18 cellular contexts compared by ENCODE assay signal in the genomic region with DNA sequence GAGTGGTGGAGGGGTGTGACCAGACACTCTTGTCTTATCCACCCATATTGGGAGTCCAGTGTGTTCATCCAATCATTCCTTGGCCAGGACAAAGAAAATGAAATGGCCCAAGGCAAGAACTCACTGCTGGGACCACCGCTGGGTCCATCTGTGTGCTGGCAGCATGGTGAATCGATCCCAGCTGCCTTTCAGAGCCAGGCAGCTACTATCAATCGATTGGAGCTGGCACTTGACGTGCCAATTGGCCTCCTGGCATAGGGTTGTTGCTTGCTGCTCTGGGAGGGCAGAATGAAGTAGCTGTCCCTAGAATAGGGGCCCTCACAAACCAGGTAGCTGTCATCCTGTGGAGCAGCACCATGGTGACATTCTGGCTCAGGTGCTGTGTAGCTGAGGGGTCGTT. TPM values are rescaled to one million over a fixed set of nuclear protein-coding genes. Genes with fewer than 3 reads are reported as not detected.
A peak's percentile ranks its signal among the peaks of the same experiment; 100 is the strongest.
DNase-seq lines count a peak whose midpoint lies in the region; ATAC-seq, FAIRE-seq and TF ChIP-seq lines count a peak whose summit lies in the region.
"Had no signal": no experiment of that assay in that cellular context is flagged by ENCODE, and none has a peak within 500 bp of the region (broad histone marks: within the 10 kb centered on the region; RNA-seq: fewer than 3 reads in every experiment).

No MANE protein-coding gene starts in this region.

- H3K79me2 ChIP-seq in HCT116 (ENCODE audit: insufficient read depth, low read length) = peaks cover 19% of the 10 kb centered on the region
- H3K79me2 ChIP-seq in K562 (ENCODE audit: control insufficient read depth, insufficient read depth, low read length) = peaks cover 47% of the 10 kb centered on the region
- no peaks in the 10 kb centered on the region for H3K79me2 ChIP-seq in H9 (ENCODE audit: insufficient read depth, low read length)

- no peak overlapping the region for H3K4ac ChIP-seq in H9 (ENCODE audit: low read depth, low read length)

- no peak overlapping the region for H2BK20ac ChIP-seq in H9 (ENCODE audit: low read depth, low read length, poor library complexity, severe bottlenecking)

- peak overlapping the region; percentile 98; the same call in 1 of the 2 replicates for H3K4me2 ChIP-seq in HCT116 (ENCODE audit: low read length)
- H3K4me2 ChIP-seq in K562 (ENCODE audit: insufficient read depth, low read length) = no peak overlapping the region
- H3K4me2 ChIP-seq in H9 (ENCODE audit: insufficient read depth, insufficient read length, low read length) = no peak overlapping the region

- H3K4me1 Mint-ChIP-seq in CD8-positive, alpha-beta T cell (ENCODE audit: low read depth) = peaks cover 35% of the 10 kb centered on the region
- H3K4me1 Mint-ChIP-seq in natural killer cell treated with Interleukin-12 subunit alpha and Interleukin-12 subunit beta and Interleukin-15 and Interleukin-18, amount 100 ng/mL, for 72 hours (ENCODE audit: low read depth in 2 of 2) = peaks cover 16 to 27% of the 10 kb centered on the region in 2 donors
- H3K4me1 Mint-ChIP-seq in H9 = peaks cover 11 to 17% of the 10 kb centered on the region in 2 experiments

- H3K9me1 ChIP-seq in K562 (ENCODE audit: control insufficient read depth, insufficient read depth, low read length) = peaks cover 20% of the 10 kb centered on the region

- POLR2A ChIA-PET in CD8-positive, alpha-beta T cell (lab: Charles Lee) = interaction anchor here (1.2 kb wide), 1 partner anchor 76 kb away, joined by 3 read pairs; the partner anchor contains the start of genes COMT and TXNRD2
- POLR2A ChIA-PET in HCT116 (lab: Charles Lee) (no interaction called here), K562 (lab: Yijun Ruan, JAX) (interaction anchor here (0.6 to 7.9 kb wide), 9 partner anchors 7 to 98 kb away, joined by 3 to 120 read pairs (median 5); partner anchors contain the start of genes DGCR8, RANBP1 and TRMT2A)

- 24% methylated on average over 5 of the region's 5 CpGs for WGBS in K562 (ENCODE audit: insufficient coverage, low coverage, missing lambda C conversion rate)
- WGBS in H9 (ENCODE audit: extremely low coverage, insufficient read length, low lambda C conversion rate) = no CpG with 5 or more reads among the region's 5 CpGs

- H2BK12ac ChIP-seq in H9 (ENCODE audit: insufficient read length, low read depth, low read length) = no peak overlapping the region

- TF ChIP-seq POLR2A in HCT116 (IDR thresholded peaks at IDR 0.05; ENCODE audit: borderline replicate concordance, extremely low read depth, insufficient read depth, insufficient read length) = no peak
- no peak for TF ChIP-seq POLR2A in K562 (conservative IDR thresholded peaks at IDR 0.05)

- H2AFZ ChIP-seq in HCT116 (ENCODE audit: low read depth, low read length, poor library complexity, severe bottlenecking) (no peak overlapping the region), K562 (ENCODE audit: low read depth, low read length) (no peak overlapping the region), H9 (ENCODE audit: low read length) (no peak overlapping the region)

- no peak overlapping the region for H3K27ac ChIP-seq in CD8-positive, alpha-beta T cell (ENCODE audit: low read depth, low read length)
- no peak overlapping the region for H3K27ac ChIP-seq in HCT116 (ENCODE audit: low read depth, low read length)
- no peak overlapping the region for H3K27ac ChIP-seq in K562 (ENCODE audit: extremely low read depth, low read depth, low read length)
- H3K27ac ChIP-seq in H9 (ENCODE audit: insufficient read length, low read depth, low read length) = no peak overlapping the region
- H3K27ac ChIP-seq: body of pancreas, left lung, transverse colon had no signal

- H4K5ac ChIP-seq in H9 (ENCODE audit: insufficient read length, low read depth, low read length) = no peak overlapping the region

- H3K4me3 ChIP-seq in CD8-positive, alpha-beta T cell (ENCODE audit: low read depth, low read length) = no peak overlapping the region
- H3K4me3 ChIP-seq in HCT116 (replicated peaks in 1 of 2; ENCODE audit: low read depth in 1 of 2, low read length in 2 of 2) = no peak overlapping the region
- no peak overlapping the region for H3K4me3 ChIP-seq in K562

- no peak for TF ChIP-seq CTCF in CD8-positive, alpha-beta T cell (IDR thresholded peaks at IDR 0.05)
- TF ChIP-seq CTCF in HCT116 (IDR thresholded peaks at IDR 0.05 in 2 of 3, conservative IDR thresholded peaks at IDR 0.05 in 1 of 3; ENCODE audit: borderline replicate concordance in 1 of 3, insufficient read depth in 1 of 3, low read depth in 2 of 3, low read length in 2 of 3) (no peak), K562 (IDR thresholded peaks at IDR 0.05 in 2 of 3, conservative IDR thresholded peaks at IDR 0.05 in 1 of 3; ENCODE audit: insufficient read depth in 2 of 3, low read depth in 1 of 3, low read length in 3 of 3) (no peak), H9 (conservative IDR thresholded peaks at IDR 0.05) (no peak)

- no peaks in the 10 kb centered on the region for H3K9me2 ChIP-seq in HCT116 (ENCODE audit: insufficient read depth)

- H4K8ac ChIP-seq in H9 (replicated peaks; ENCODE audit: insufficient read length, low read depth, low read length) = no peak overlapping the region

- in situ Hi-C loops in K562 (cut with MboI) = no loop called here

- BruUV-seq in HCT116 (replicated peaks; lab: Mats Ljungman, UMichigan) (no TSS peak), K562 (replicated peaks; lab: Mats Ljungman, UMichigan) (no TSS peak)

- H3K18ac ChIP-seq in H9 (ENCODE audit: insufficient read length, low read depth, low read length) = no peak overlapping the region

- no peak overlapping the region for H3K27ac Mint-ChIP-seq in CD8-positive, alpha-beta T cell
- H3K27ac Mint-ChIP-seq in natural killer cell treated with Interleukin-12 subunit alpha and Interleukin-12 subunit beta and Interleukin-15 and Interleukin-18, amount 100 ng/mL, for 72 hours = no peak overlapping the region
- H3K27ac Mint-ChIP-seq in H9 = no peak overlapping the region
- H3K27ac Mint-ChIP-seq: dendritic cell treated with granulocyte-macrophage colony-stimulating factor and Interleukin-4, amounts not matched to agents 40 ng/mL and 50 ng/mL, for 4 days had no signal

- no peak overlapping the region for H2BK120ac ChIP-seq in H9 (ENCODE audit: low read depth, low read length, poor library complexity, severe bottlenecking)

- H3K9ac ChIP-seq in HCT116 (ENCODE audit: low read length) = no peak overlapping the region
- peak overlapping the region in 1 of 2 experiments; percentile 8; a peak in 1 of 4 replicates for H3K9ac ChIP-seq in K562 (ENCODE audit: insufficient read depth in 1 of 2, low read depth in 2 of 2, low read length in 2 of 2)
- H3K9ac ChIP-seq in H9 (ENCODE audit: extremely low read depth, insufficient read length, low read length) = no peak overlapping the region

- H3K79me1 ChIP-seq in H9 (ENCODE audit: insufficient read depth, low read depth, low read length, poor library complexity, severe bottlenecking) = no peaks in the 10 kb centered on the region

- H3K27me3 ChIP-seq in CD8-positive, alpha-beta T cell (ENCODE audit: insufficient read depth, low read length) = no peaks in the 10 kb centered on the region
- H3K27me3 ChIP-seq in HCT116 (ENCODE audit: insufficient read depth, low read length) (no peaks in the 10 kb centered on the region), K562 (ENCODE audit: control insufficient read depth in 2 of 2, insufficient read depth in 2 of 2, low read length in 2 of 2) (peaks cover 0 to 8% of the 10 kb centered on the region in 2 experiments; a peak in 2 of 5 replicates), H9 (ENCODE audit: insufficient read depth, low read length) (peaks cover 31% of the 10 kb centered on the region)
- H3K27me3 ChIP-seq: BE2C, body of pancreas, gastroesophageal sphincter had no signal

- no peak overlapping the region for H4K91ac ChIP-seq in H9 (ENCODE audit: insufficient read length, low read depth, low read length)

- no peak overlapping the region for H2BK5ac ChIP-seq in H9 (ENCODE audit: insufficient read length, low read length)

- DNase-seq in CD8-positive, alpha-beta T cell = no peak
- DNase-seq in HCT116 (ENCODE audit: low read depth, low spot score) = no peak
- DNase-seq in K562 (ENCODE audit: extremely low read depth in 1 of 4, low spot score in 3 of 4) = no peak
- DNase-seq in natural killer cell treated with Interleukin-12 subunit alpha and Interleukin-12 subunit beta and Interleukin-15 and Interleukin-18, amount 100 ng/mL, for 72 hours (ENCODE audit: low spot score) = no peak
- no peak for DNase-seq in NCI-H1417 (lab: John Stamatoyannopoulos, UW)
- no peak for DNase-seq in H9
- DNase-seq: activated gamma-delta T cell treated with Interleukin-2 at 50 U/mL for 16 hours, erythroblast, NCI-H1105 treated with DMSO at 0.1 percent for 48 hours, NCI-H774, transverse colon had no signal

- H3K4me1 ChIP-seq in CD8-positive, alpha-beta T cell (ENCODE audit: insufficient read depth, low read length) = peaks cover 30% of the 10 kb centered on the region
- H3K4me1 ChIP-seq in HCT116 (ENCODE audit: control insufficient read depth in 1 of 2, insufficient read depth in 2 of 2, low read length in 2 of 2) = peaks cover 20 to 39% of the 10 kb centered on the region in 2 experiments; a peak in 3 of 4 replicates
- H3K4me1 ChIP-seq in K562 (replicated peaks in 1 of 2; ENCODE audit: control insufficient read depth in 2 of 2, insufficient read depth in 2 of 2, low read length in 2 of 2) = peaks cover 46 to 74% of the 10 kb centered on the region in 2 experiments
- no peaks in the 10 kb centered on the region for H3K4me1 ChIP-seq in H9 (ENCODE audit: insufficient read depth, low read length)

- RAD21 ChIA-PET in HCT116 (lab: Charles Lee; ENCODE audit: low non-redundant PET in 1 of 2, low total read pairs in 2 of 2, uncharacterized antibody in 2 of 2, unreplicated experiment in 2 of 2) = no interaction called here

- H3K23me2 ChIP-seq in H9 (ENCODE audit: insufficient read length, low read depth, low read length, poor library complexity, severe bottlenecking) = peaks cover 19% of the 10 kb centered on the region

- H3K9me3 Mint-ChIP-seq in CD8-positive, alpha-beta T cell = no peaks in the 10 kb centered on the region
- H3K9me3 Mint-ChIP-seq in natural killer cell treated with Interleukin-12 subunit alpha and Interleukin-12 subunit beta and Interleukin-15 and Interleukin-18, amount 100 ng/mL, for 72 hours = no peaks in the 10 kb centered on the region
- no peaks in the 10 kb centered on the region for H3K9me3 Mint-ChIP-seq in H9
- H3K9me3 Mint-ChIP-seq: dendritic cell treated with granulocyte-macrophage colony-stimulating factor and Interleukin-4, amounts not matched to agents 40 ng/mL and 50 ng/mL, for 4 days had no signal

- TF ChIP-seq RAD21 in HCT116 (IDR thresholded peaks at IDR 0.05; ENCODE audit: low read depth) (no peak), K562 (CRISPR knock-in tag; conservative IDR thresholded peaks at IDR 0.05 in 1 of 2, IDR thresholded peaks at IDR 0.05 in 1 of 2) (no peak)

- H2AK5ac ChIP-seq in H9 (ENCODE audit: insufficient read length, low read length) = no peak overlapping the region

- no peak overlapping the region for H3K56ac ChIP-seq in H9 (ENCODE audit: insufficient read length, low read depth, low read length)

- peaks cover 5% of the 10 kb centered on the region for H3K36me3 Mint-ChIP-seq in CD8-positive, alpha-beta T cell
- H3K36me3 Mint-ChIP-seq in natural killer cell treated with Interleukin-12 subunit alpha and Interleukin-12 subunit beta and Interleukin-15 and Interleukin-18, amount 100 ng/mL, for 72 hours = no peaks in the 10 kb centered on the region
- no peaks in the 10 kb centered on the region; a peak in 1 of 7 replicates for H3K36me3 Mint-ChIP-seq in H9 (ENCODE audit: insufficient read depth in 1 of 3, low read depth in 3 of 3)

- no peak for FAIRE-seq in K562 (lab: Jason Lieb, UNC)

- TF ChIP-seq EP300 in K562 (IDR thresholded peaks at IDR 0.05; ENCODE audit: low read length) = no peak

- H4K20me1 ChIP-seq in HCT116 (ENCODE audit: insufficient read depth) (no peaks in the 10 kb centered on the region), K562 (replicated peaks; ENCODE audit: control insufficient read depth, insufficient read depth, low read length) (peaks cover 17% of the 10 kb centered on the region), H9 (ENCODE audit: control insufficient read depth, insufficient read depth, insufficient read length) (no peaks in the 10 kb centered on the region)

- H3K36me3 ChIP-seq in CD8-positive, alpha-beta T cell (ENCODE audit: insufficient read depth, low read length) = no peaks in the 10 kb centered on the region
- H3K36me3 ChIP-seq in HCT116 (ENCODE audit: control insufficient read depth in 1 of 2, insufficient read depth in 2 of 2, low read length in 2 of 2) (no peaks in the 10 kb centered on the region), K562 (ENCODE audit: control insufficient read depth, insufficient read depth, low read length) (peaks cover 17% of the 10 kb centered on the region; the same call in 2 of the 3 replicates)
- H3K36me3 ChIP-seq: BE2C, gastroesophageal sphincter, left lung, transverse colon had no signal

- no peak overlapping the region for H3T11ph ChIP-seq in H9 (ENCODE audit: low read length)

- H2BK15ac ChIP-seq in H9 (ENCODE audit: low read depth, low read length) = no peak overlapping the region

- peak overlapping the region; percentile 91 for H3K4me3 Mint-ChIP-seq in CD8-positive, alpha-beta T cell
- peak overlapping the region; percentile 85 for H3K4me3 Mint-ChIP-seq in natural killer cell treated with Interleukin-12 subunit alpha and Interleukin-12 subunit beta and Interleukin-15 and Interleukin-18, amount 100 ng/mL, for 72 hours
- H3K4me3 Mint-ChIP-seq in H9 = peak overlapping the region in 1 of 2 experiments; percentile 90; a peak in 3 of 5 replicates

- H3K9me3 ChIP-seq in CD8-positive, alpha-beta T cell (ENCODE audit: low read length) = no peaks in the 10 kb centered on the region
- no peaks in the 10 kb centered on the region for H3K9me3 ChIP-seq in HCT116 (ENCODE audit: control insufficient read depth in 1 of 2, insufficient read depth in 1 of 2, low read depth in 1 of 2, low read length in 2 of 2)
- no peaks in the 10 kb centered on the region for H3K9me3 ChIP-seq in K562 (replicated peaks; ENCODE audit: control insufficient read depth, insufficient read depth, low read depth, low read length)
- no peaks in the 10 kb centered on the region for H3K9me3 ChIP-seq in H9 (ENCODE audit: control insufficient read depth, low read depth, low read length)
- H3K9me3 ChIP-seq: BE2C, body of pancreas, gastroesophageal sphincter, left lung, transverse colon had no signal

- CTCF ChIA-PET in CD8-positive, alpha-beta T cell (lab: Charles Lee) = interaction anchor here (1.5 kb wide), 1 partner anchor 287 kb away, joined by 3 read pairs; no protein-coding TSS in a partner anchor
- CTCF ChIA-PET in HCT116 (lab: Charles Lee) (no interaction called here), K562 (lab: Yijun Ruan, JAX; ENCODE audit: low intra/inter-chr PET ratio) (no interaction called here)

- ATAC-seq in CD8-positive, alpha-beta T cell = no peak
- no peak for ATAC-seq in HCT116
- ATAC-seq in K562 = no peak
- ATAC-seq in natural killer cell treated with Interleukin-12 subunit alpha and Interleukin-12 subunit beta and Interleukin-15 and Interleukin-18, amount 100 ng/mL, for 72 hours = no peak
- no peak for ATAC-seq in GM19328 (IDR thresholded peaks at IDR 0.05; ENCODE audit: unreplicated experiment)
- ATAC-seq in GM21576 (IDR thresholded peaks at IDR 0.05; ENCODE audit: unreplicated experiment) = no peak
- ATAC-seq: body of pancreas, gastroesophageal sphincter, left lung had no signal

- no peak overlapping the region for H3K14ac ChIP-seq in H9 (ENCODE audit: insufficient read depth, low read length)

- H3K27me3 Mint-ChIP-seq in CD8-positive, alpha-beta T cell (ENCODE audit: low read depth) = no peaks in the 10 kb centered on the region
- H3K27me3 Mint-ChIP-seq in natural killer cell treated with Interleukin-12 subunit alpha and Interleukin-12 subunit beta and Interleukin-15 and Interleukin-18, amount 100 ng/mL, for 72 hours = no peaks in the 10 kb centered on the region
- H3K27me3 Mint-ChIP-seq in H9 (ENCODE audit: low read depth) = peaks cover 56% of the 10 kb centered on the region

- intact Hi-C loops in CD8-positive, alpha-beta T cell (cut with DNase I, micrococcal nuclease) = no loop called here
- intact Hi-C loops in HCT116 (cut with micrococcal nuclease) = no loop called here
- intact Hi-C loops in K562 (cut with micrococcal nuclease) = no loop called here

- no peak overlapping the region for H3K23ac ChIP-seq in H9 (ENCODE audit: insufficient read length, low read depth, low read length)

RNA-seq across cellular contexts. Expression of gene ARVCF, which starts 1.4 kb away (rescaled TPM):
- 1 to 10 TPM; 1.1 to 2.3 TPM for total RNA-seq in CD8-positive, alpha-beta T cell
- total RNA-seq in HCT116 (2021; ENCODE audit: unreplicated experiment) = 42.8 TPM
- 31.1 and 33.4 TPM in 2 replicates for polyA plus RNA-seq in HCT116 (2012)
- 114 and 328 TPM in 2 replicates for total RNA-seq in K562 (2011; cell fraction: chromatin; rRNA removed; ENCODE audit: low replicate concordance)
- total RNA-seq in K562 (2011; cell fraction: nucleolus; rRNA removed) = 214 and 270 TPM in 2 replicates
- total RNA-seq in K562 (2011; cell fraction: nucleoplasm; rRNA removed) = 106 and 131 TPM in 2 replicates
- 49.3 and 54.2 TPM in 2 replicates for total RNA-seq in K562 (2014; rRNA removed)
- total RNA-seq in K562 (2014; rRNA removed; fragmentation: Illumina TruSeq; extraction: Trizol) = 2.2 and 4.5 TPM in 2 replicates
- 13.3 and 15.6 TPM in 2 replicates for total RNA-seq in K562 (2015; rRNA removed; fragmentation: Illumina TruSeq; extraction: Trizol)
- total RNA-seq in K562 (2021) = 46.5 and 50.6 TPM in 2 replicates
- 35.2 and 71.6 TPM in 2 replicates for polyA plus RNA-seq in K562 (2011; rRNA removed)
- polyA plus RNA-seq in K562 (2011; cell fraction: cytosol; rRNA removed) = 134 and 673 TPM in 2 replicates
- polyA plus RNA-seq in K562 (2011; cell fraction: nucleus; rRNA removed) = 407 and 424 TPM in 2 replicates
- 30.0 and 31.2 TPM in 2 replicates for polyA plus RNA-seq in K562 (2012)
- 8.0 and 15.9 TPM in 2 replicates for polyA plus RNA-seq in K562 (2014; fragmentation: Illumina TruSeq; extraction: Trizol)
- under 1 TPM; 0.03 to 0.17 TPM for polyA plus RNA-seq in K562 (2014; fragmentation: Nextera tagmentation; extraction: Ambion mirVana)
- 42.5 and 97.4 TPM in 2 replicates for polyA plus RNA-seq in K562 (2014; rRNA removed)
- 15.1 and 15.6 TPM in 2 replicates for polyA minus RNA-seq in K562 (2011; rRNA and poly(A)+ RNA removed)
- polyA minus RNA-seq in K562 (2011; cell fraction: cytosol; rRNA and poly(A)+ RNA removed) = 24.6 and 52.4 TPM in 2 replicates
- polyA minus RNA-seq in K562 (2011; cell fraction: nucleus; rRNA and poly(A)+ RNA removed) = 96.8 and 145 TPM in 2 replicates
- 1 to 10 TPM; 3.7 to 3.8 TPM for total RNA-seq in natural killer cell treated with Interleukin-12 subunit alpha and Interleukin-12 subunit beta and Interleukin-15 and Interleukin-18, amount 100 ng/mL, for 72 hours
- 40.7 and 41.1 TPM in 2 replicates for total RNA-seq in H9 (2021)

RNA-seq across cellular contexts. Expression of gene TANGO2, which starts 2.9 kb away (rescaled TPM):
- 10 to 100 TPM in 1 of 2 experiments, 1 to 10 TPM in 1; 9.2 to 11.4 TPM for total RNA-seq in CD8-positive, alpha-beta T cell
- total RNA-seq in HCT116 (2021; ENCODE audit: unreplicated experiment) = 17.0 TPM
- polyA plus RNA-seq in HCT116 (2012) = 14.7 and 15.6 TPM in 2 replicates
- total RNA-seq in K562 (2011; cell fraction: chromatin; rRNA removed; ENCODE audit: low replicate concordance) = 160 and 395 TPM in 2 replicates
- 227 and 229 TPM in 2 replicates for total RNA-seq in K562 (2011; cell fraction: nucleolus; rRNA removed)
- 196 and 211 TPM in 2 replicates for total RNA-seq in K562 (2011; cell fraction: nucleoplasm; rRNA removed)
- total RNA-seq in K562 (2014; rRNA removed) = 70.1 and 95.8 TPM in 2 replicates
- total RNA-seq in K562 (2014; rRNA removed; fragmentation: Illumina TruSeq; extraction: Trizol) = 36.1 and 45.9 TPM in 2 replicates
- total RNA-seq in K562 (2015; rRNA removed; fragmentation: Illumina TruSeq; extraction: Trizol) = 55.8 and 57.2 TPM in 2 replicates
- 94.1 and 97.3 TPM in 2 replicates for total RNA-seq in K562 (2021)
- 94.9 and 115 TPM in 2 replicates for polyA plus RNA-seq in K562 (2011; rRNA removed)
- polyA plus RNA-seq in K562 (2011; cell fraction: cytosol; rRNA removed) = 157 and 209 TPM in 2 replicates
- 157 and 195 TPM in 2 replicates for polyA plus RNA-seq in K562 (2011; cell fraction: nucleus; rRNA removed)
- polyA plus RNA-seq in K562 (2012) = 68.2 and 73.0 TPM in 2 replicates
- 88.3 and 89.4 TPM in 2 replicates for polyA plus RNA-seq in K562 (2014; fragmentation: Illumina TruSeq; extraction: Trizol)
- polyA plus RNA-seq in K562 (2014; fragmentation: Nextera tagmentation; extraction: Ambion mirVana) = 10 to 100 TPM; 15.5 to 17.5 TPM
- polyA plus RNA-seq in K562 (2014; rRNA removed) = 89.6 and 92.5 TPM in 2 replicates
- polyA minus RNA-seq in K562 (2011; rRNA and poly(A)+ RNA removed) = 130 and 186 TPM in 2 replicates
- 73.2 and 76.1 TPM in 2 replicates for polyA minus RNA-seq in K562 (2011; cell fraction: cytosol; rRNA and poly(A)+ RNA removed)
- 63.1 and 85.0 TPM in 2 replicates for polyA minus RNA-seq in K562 (2011; cell fraction: nucleus; rRNA and poly(A)+ RNA removed)
- 10 to 100 TPM; 50.5 to 61.6 TPM for total RNA-seq in natural killer cell treated with Interleukin-12 subunit alpha and Interleukin-12 subunit beta and Interleukin-15 and Interleukin-18, amount 100 ng/mL, for 72 hours
- 14.6 and 22.9 TPM in 2 replicates for total RNA-seq in H9 (2021)
